13 cellular contexts compared by ENCODE assay signal in genomic region chr15:60804986-60805949, GRCh38.
DNase-seq lines count a peak whose midpoint lies in the region; ATAC-seq, FAIRE-seq and TF ChIP-seq lines count a peak whose summit lies in the region.
"Had no signal": no experiment of that assay in that cellular context is flagged by ENCODE, and none has a peak within 500 bp of the region (broad histone marks: within the 10 kb centered on the region; RNA-seq: fewer than 3 reads in every experiment).

No MANE protein-coding gene starts in this region.

- no peaks in the 10 kb centered on the region for H3K27me3 Mint-ChIP-seq in astrocyte (ENCODE audit: low read depth, unreplicated experiment)
- peaks cover 0 to 2% of the 10 kb centered on the region in 2 donors for H3K27me3 Mint-ChIP-seq in natural killer cell treated with Interleukin-12 subunit alpha and Interleukin-12 subunit beta and Interleukin-15 and Interleukin-18, amount 100 ng/mL, for 72 hours
- peaks cover 17% of the 10 kb centered on the region for H3K27me3 Mint-ChIP-seq in activated CD8-positive, alpha-beta memory T cell treated with anti-CD3 and anti-CD28 coated beads, Interleukin-2, amount 10 ng/mL, durations not matched to agents 7 days and 5 days

- H3K4me1 Mint-ChIP-seq in astrocyte (ENCODE audit: low read depth, unreplicated experiment), result peaks cover 10% of the 10 kb centered on the region
- peaks cover 36 to 46% of the 10 kb centered on the region in 2 donors for H3K4me1 Mint-ChIP-seq in natural killer cell treated with Interleukin-12 subunit alpha and Interleukin-12 subunit beta and Interleukin-15 and Interleukin-18, amount 100 ng/mL, for 72 hours (ENCODE audit: low read depth in 2 of 2)
- H3K4me1 Mint-ChIP-seq in activated CD8-positive, alpha-beta memory T cell treated with anti-CD3 and anti-CD28 coated beads, Interleukin-2, amount 10 ng/mL, durations not matched to agents 7 days and 5 days, result peaks cover 47% of the 10 kb centered on the region
- H3K4me1 Mint-ChIP-seq: B cell had no signal

- dilution Hi-C loops in IMR-90 (cut with HindIII; ENCODE audit: low sequenced_read_pairs, unreplicated experiment), result no loop called here

- H2BK5ac ChIP-seq in IMR-90 (ENCODE audit: low read depth, low read length, poor library complexity, severe bottlenecking), result no peak overlapping the region

- H3K4me3 ChIP-seq in IMR-90 (ENCODE audit: insufficient read depth, low read depth, low read length) (no peak overlapping the region), astrocyte (ENCODE audit: insufficient read depth, low read depth, low read length) (no peak overlapping the region), iPS DF 6.9 (ENCODE audit: low read length) (no peak overlapping the region)
- H3K4me3 ChIP-seq: HAP-1, PC-9, uterus had no signal

- peak overlapping the region; percentile 84 for H3K27ac Mint-ChIP-seq in astrocyte (ENCODE audit: unreplicated experiment)
- no peak overlapping the region for H3K27ac Mint-ChIP-seq in natural killer cell treated with Interleukin-12 subunit alpha and Interleukin-12 subunit beta and Interleukin-15 and Interleukin-18, amount 100 ng/mL, for 72 hours
- H3K27ac Mint-ChIP-seq in activated CD8-positive, alpha-beta memory T cell treated with anti-CD3 and anti-CD28 coated beads, Interleukin-2, amount 10 ng/mL, durations not matched to agents 7 days and 5 days, result no peak overlapping the region
- H3K27ac Mint-ChIP-seq: B cell had no signal

- H4K91ac ChIP-seq in IMR-90 (ENCODE audit: insufficient read depth, low read depth, low read length), result no peak overlapping the region

- H3K4me2 ChIP-seq in IMR-90 (ENCODE audit: low read depth, low read length), result no peak overlapping the region
- peak overlapping the region; percentile 34 for H3K4me2 ChIP-seq in astrocyte (ENCODE audit: low read length)
- H3K4me2 ChIP-seq: PC-9 had no signal

- H3K4me3 Mint-ChIP-seq in astrocyte (ENCODE audit: unreplicated experiment), result no peak overlapping the region
- no peak overlapping the region for H3K4me3 Mint-ChIP-seq in natural killer cell treated with Interleukin-12 subunit alpha and Interleukin-12 subunit beta and Interleukin-15 and Interleukin-18, amount 100 ng/mL, for 72 hours
- H3K4me3 Mint-ChIP-seq in activated CD8-positive, alpha-beta memory T cell treated with anti-CD3 and anti-CD28 coated beads, Interleukin-2, amount 10 ng/mL, durations not matched to agents 7 days and 5 days, result no peak overlapping the region
- H3K4me3 Mint-ChIP-seq: B cell had no signal

- H3K79me1 ChIP-seq in IMR-90 (ENCODE audit: low read depth in 1 of 2, low read length in 2 of 2), result no peaks in the 10 kb centered on the region

- no peak overlapping the region for H3K56ac ChIP-seq in IMR-90 (ENCODE audit: extremely low read depth, insufficient read depth, low read length)

- no peaks in the 10 kb centered on the region for H3K36me3 Mint-ChIP-seq in astrocyte (ENCODE audit: low read depth, unreplicated experiment)
- H3K36me3 Mint-ChIP-seq in natural killer cell treated with Interleukin-12 subunit alpha and Interleukin-12 subunit beta and Interleukin-15 and Interleukin-18, amount 100 ng/mL, for 72 hours, result no peaks in the 10 kb centered on the region
- peaks cover 2% of the 10 kb centered on the region for H3K36me3 Mint-ChIP-seq in activated CD8-positive, alpha-beta memory T cell treated with anti-CD3 and anti-CD28 coated beads, Interleukin-2, amount 10 ng/mL, durations not matched to agents 7 days and 5 days

- no peaks in the 10 kb centered on the region for H4K20me1 ChIP-seq in IMR-90 (ENCODE audit: insufficient read depth, low read length)
- H4K20me1 ChIP-seq in astrocyte (ENCODE audit: insufficient read depth, low read length), result no peaks in the 10 kb centered on the region

- no peak overlapping the region for H3K14ac ChIP-seq in IMR-90 (replicated peaks; ENCODE audit: low read depth, low read length)

- BruUV-seq in IMR-90 (replicated peaks; lab: Mats Ljungman, UMichigan), result no TSS peak

- TF ChIP-seq RAD21 in IMR-90 (IDR thresholded peaks at IDR 0.05; ENCODE audit: low read length), result no peak

- no peak overlapping the region for H2BK20ac ChIP-seq in IMR-90 (ENCODE audit: low read depth, low read length)

- H2BK15ac ChIP-seq in IMR-90 (ENCODE audit: low read depth, low read length), result no peak overlapping the region

- POLR2A ChIA-PET in IMR-90 (lab: Charles Lee; ENCODE audit: unreplicated experiment), result no interaction called here

- no peak overlapping the region for H4K8ac ChIP-seq in IMR-90 (ENCODE audit: low read depth in 2 of 2, low read length in 2 of 2)

- H3K9me3 ChIP-seq in IMR-90 (ENCODE audit: control insufficient read depth, insufficient read depth, low read length) (no peaks in the 10 kb centered on the region), astrocyte (ENCODE audit: insufficient read depth, low read depth, low read length) (no peaks in the 10 kb centered on the region), iPS DF 6.9 (ENCODE audit: control insufficient read depth, insufficient read depth, low read length) (no peaks in the 10 kb centered on the region)
- H3K9me3 ChIP-seq: HAP-1, uterus had no signal

- H3K36me3 ChIP-seq in IMR-90 (ENCODE audit: control insufficient read depth, insufficient read depth, low read length) (no peaks in the 10 kb centered on the region), astrocyte (ENCODE audit: insufficient read depth, low read length) (no peaks in the 10 kb centered on the region), iPS DF 6.9 (ENCODE audit: control insufficient read depth, insufficient read depth, low read length) (no peaks in the 10 kb centered on the region)
- H3K36me3 ChIP-seq: HAP-1, uterus had no signal

- H4K5ac ChIP-seq in IMR-90 (ENCODE audit: low read depth, low read length), result no peak overlapping the region

- no peak overlapping the region for H3K4ac ChIP-seq in IMR-90 (ENCODE audit: low read depth, low read length)

- H2AK9ac ChIP-seq in IMR-90 (replicated peaks; ENCODE audit: low read depth, low read length, poor library complexity), result no peak overlapping the region

- peak; percentile 92 for FAIRE-seq in astrocyte (lab: Jason Lieb, UNC)

- TF ChIP-seq CTCF in IMR-90 (conservative IDR thresholded peaks at IDR 0.05; ENCODE audit: low read depth, low read length) (no peak), astrocyte (IDR thresholded peaks at IDR 0.05; ENCODE audit: insufficient read depth, low read depth, low read length) (no peak)

- no peak overlapping the region for H2BK120ac ChIP-seq in IMR-90 (ENCODE audit: low read depth, low read length)

- peaks cover 12% of the 10 kb centered on the region; the same call in 1 of the 2 replicates for H3K27me3 ChIP-seq in IMR-90 (ENCODE audit: control insufficient read depth, insufficient read depth, low read length)
- H3K27me3 ChIP-seq in astrocyte (ENCODE audit: insufficient read depth, low read length), result no peaks in the 10 kb centered on the region
- H3K27me3 ChIP-seq in iPS DF 6.9 (ENCODE audit: control insufficient read depth, insufficient read depth, low read length), result no peaks in the 10 kb centered on the region
- H3K27me3 ChIP-seq: uterus had no signal

- no peak overlapping the region for H3K9ac ChIP-seq in IMR-90 (ENCODE audit: low read depth, low read length)
- peak overlapping the region; percentile 59 for H3K9ac ChIP-seq in astrocyte (ENCODE audit: low read length)

- H3K18ac ChIP-seq in IMR-90 (ENCODE audit: low read depth, low read length), result no peak overlapping the region

- no peak overlapping the region for H3K23ac ChIP-seq in IMR-90 (ENCODE audit: low read depth, low read length)

- DNase-seq in A172 (ENCODE audit: low spot score), result peak; percentile 44
- peak; percentile 74 for DNase-seq in IMR-90
- peak; percentile 84 for DNase-seq in astrocyte (ENCODE audit: low read depth)
- DNase-seq in iPS DF 6.9 (ENCODE audit: low read depth, low spot score), result peak; percentile 78
- DNase-seq in natural killer cell treated with Interleukin-12 subunit alpha and Interleukin-12 subunit beta and Interleukin-15 and Interleukin-18, amount 100 ng/mL, for 72 hours (ENCODE audit: low spot score), result no peak
- DNase-seq in effector CD8-positive, alpha-beta T cell (lab: John Stamatoyannopoulos, UW), result no peak
- no peak for DNase-seq in activated CD8-positive, alpha-beta memory T cell treated with anti-CD3 and anti-CD28 coated beads, Interleukin-2, amount 10 ng/mL, durations not matched to agents 7 days and 5 days
- DNase-seq: activated CD8-positive, alpha-beta memory T cell treated with anti-CD3 and anti-CD28 coated beads for 24 hours; uterus had no signal

- in situ Hi-C loops in IMR-90 (cut with MboI; ENCODE audit: low sequenced_read_pairs), result no loop called here

- H2AFZ ChIP-seq in IMR-90 (replicated peaks; ENCODE audit: low read length, poor library complexity), result no peak overlapping the region
- H2AFZ ChIP-seq in astrocyte (ENCODE audit: low read depth, low read length), result no peak overlapping the region
- H2AFZ ChIP-seq: PC-9 had no signal

- TF ChIP-seq POLR2A in IMR-90 (IDR thresholded peaks at IDR 0.05; ENCODE audit: low read depth, low read length), result no peak

- WGBS in IMR-90 (ENCODE audit: extremely low coverage in 2 of 2, insufficient read length in 1 of 2), 2 experiments, result 100% methylated on average over 1 of the region's 5 CpGs; no CpG with 5 or more reads in 1 of the 2 experiments
- no CpG with 5 or more reads among the region's 5 CpGs for WGBS in iPS DF 6.9 (ENCODE audit: insufficient coverage, insufficient read length)

- H3K4me1 ChIP-seq in IMR-90 (ENCODE audit: control insufficient read depth, insufficient read depth, low read length) (peaks cover 5% of the 10 kb centered on the region), astrocyte (ENCODE audit: insufficient read depth, low read length) (peaks cover 13% of the 10 kb centered on the region), iPS DF 6.9 (ENCODE audit: control insufficient read depth, insufficient read depth, low read length) (no peaks in the 10 kb centered on the region; the same call in 1 of the 2 replicates)
- H3K4me1 ChIP-seq: uterus had no signal

- no peaks in the 10 kb centered on the region for H3K79me2 ChIP-seq in astrocyte (ENCODE audit: insufficient read depth, low read length)

- no peak overlapping the region for H3K27ac ChIP-seq in IMR-90 (ENCODE audit: insufficient read depth, low read length)
- peak overlapping the region; percentile 72 for H3K27ac ChIP-seq in astrocyte (ENCODE audit: low read depth, low read length)
- peak overlapping the region; percentile 61 for H3K27ac ChIP-seq in iPS DF 6.9 (ENCODE audit: low read length)
- H3K27ac ChIP-seq: PC-9, uterus had no signal

- no peaks in the 10 kb centered on the region for H3K9me1 ChIP-seq in IMR-90 (ENCODE audit: insufficient read depth, low read length)

- H2AK5ac ChIP-seq in IMR-90 (ENCODE audit: low read depth, low read length), result no peak overlapping the region

- ATAC-seq in IMR-90 (ENCODE audit: low read depth) (no peak), GM18867 (IDR thresholded peaks at IDR 0.05; ENCODE audit: unreplicated experiment) (no peak)
- ATAC-seq in natural killer cell treated with Interleukin-12 subunit alpha and Interleukin-12 subunit beta and Interleukin-15 and Interleukin-18, amount 100 ng/mL, for 72 hours, result no peak
- ATAC-seq in activated CD8-positive, alpha-beta memory T cell treated with anti-CD3 and anti-CD28 coated beads, Interleukin-2, amount 10 ng/mL, durations not matched to agents 7 days and 5 days, result no peak

- intact Hi-C loops in IMR-90 (cut with micrococcal nuclease), result no loop called here

- CTCF ChIA-PET in IMR-90 (lab: Yijun Ruan, JAX), result interaction anchor here (0.9 kb wide), 1 partner anchor 9 kb away, joined by 3 read pairs; no protein-coding TSS in a partner anchor
- CTCF ChIA-PET in activated CD8-positive, alpha-beta memory T cell treated with anti-CD3 and anti-CD28 coated beads, Interleukin-2, amount 10 ng/mL, durations not matched to agents 7 days and 5 days (lab: Charles Lee), result interaction anchor here (0.8 kb wide), 1 partner anchor 56 kb away, joined by 3 read pairs; no protein-coding TSS in a partner anchor

- H3K9me3 Mint-ChIP-seq in astrocyte (ENCODE audit: unreplicated experiment), result no peaks in the 10 kb centered on the region
- H3K9me3 Mint-ChIP-seq in natural killer cell treated with Interleukin-12 subunit alpha and Interleukin-12 subunit beta and Interleukin-15 and Interleukin-18, amount 100 ng/mL, for 72 hours, result no peaks in the 10 kb centered on the region
- H3K9me3 Mint-ChIP-seq in activated CD8-positive, alpha-beta memory T cell treated with anti-CD3 and anti-CD28 coated beads, Interleukin-2, amount 10 ng/mL, durations not matched to agents 7 days and 5 days (ENCODE audit: low read depth), result no peaks in the 10 kb centered on the region

Comparison
In these comparisons a context has a peak if more than half of its experiments do, and no peak if none do; other contexts are left out.
1. DNase-seq: peak in A172 (single experiment), IMR-90 (single experiment), astrocyte (single experiment) and iPS DF 6.9 (single experiment); none in natural killer cell treated with Interleukin-12 subunit alpha and Interleukin-12 subunit beta and Interleukin-15 and Interleukin-18, amount 100 ng/mL, for 72 hours (single experiment), effector CD8-positive, alpha-beta T cell (single experiment) and activated CD8-positive, alpha-beta memory T cell treated with anti-CD3 and anti-CD28 coated beads, Interleukin-2, amount 10 ng/mL, durations not matched to agents 7 days and 5 days (single experiment).